12 cellular contexts compared by ENCODE assay signal in genomic region chr20:47727909-47728361, GRCh38. TPM values are rescaled to one million over a fixed set of nuclear protein-coding genes. Genes with fewer than 3 reads are reported as not detected.
DNase-seq lines count a peak whose midpoint lies in the region; ATAC-seq and TF ChIP-seq lines count a peak whose summit lies in the region.
"Had no signal": no experiment of that assay in that cellular context is flagged by ENCODE, and none has a peak within 500 bp of the region (broad histone marks: within the 10 kb centered on the region; RNA-seq: fewer than 3 reads in every experiment).

No MANE protein-coding gene starts in this region.

- no peaks in the 10 kb centered on the region for H3K27me3 ChIP-seq in colonic mucosa

- no peak overlapping the region for H3K4me3 Mint-ChIP-seq in type B pancreatic cell

- no peak overlapping the region for H3K27ac Mint-ChIP-seq in type B pancreatic cell

- TF ChIP-seq CTCF in colonic mucosa (IDR thresholded peaks at IDR 0.05) (no peak), type B pancreatic cell (conservative IDR thresholded peaks at IDR 0.05) (no peak)

- no peaks in the 10 kb centered on the region for H3K36me3 ChIP-seq in colonic mucosa

- H3K9ac ChIP-seq in colonic mucosa (ENCODE audit: low read depth in 2 of 2, low read length in 2 of 2) = no peak overlapping the region

- peak overlapping the region; percentile 51 for H3K27ac ChIP-seq in colonic mucosa
- H3K27ac ChIP-seq: epithelial cell of prostate had no signal

- DNase-seq in colonic mucosa (no peak), occipital lobe (lab: John Stamatoyannopoulos, UW) (peak; percentile 32), type B pancreatic cell (ENCODE audit: extremely low spot score, unreplicated experiment) (no peak), NCI-H774 (lab: John Stamatoyannopoulos, UW) (no peak)
- no peak for DNase-seq in stimulated activated CD4-positive, alpha-beta T cell treated with anti-CD3 and anti-CD28 coated beads, Interleukin-2, amount 100 ng/mL, for 48 hours

- peaks cover 3% of the 10 kb centered on the region for H3K27me3 Mint-ChIP-seq in type B pancreatic cell

- intact Hi-C loops in colonic mucosa (cut with DNase I) = loop anchor here (5.0 kb wide), 2 partner anchors 54 to 894 kb away; no protein-coding TSS in a partner anchor

- no peaks in the 10 kb centered on the region for H3K4me1 ChIP-seq in colonic mucosa

- ATAC-seq in GM19035 (IDR thresholded peaks at IDR 0.05; ENCODE audit: unreplicated experiment) = peak; percentile 15
- ATAC-seq in HG03521 (IDR thresholded peaks at IDR 0.05; ENCODE audit: unreplicated experiment) = peak; percentile 5
- ATAC-seq in GM18861 (IDR thresholded peaks at IDR 0.05; ENCODE audit: unreplicated experiment) = no peak
- ATAC-seq: HCT116, K562, Panc1 had no signal

- peaks cover 4% of the 10 kb centered on the region for H3K9me3 Mint-ChIP-seq in type B pancreatic cell

- H3K4me1 Mint-ChIP-seq in type B pancreatic cell (ENCODE audit: unreplicated experiment) = peaks cover 22% of the 10 kb centered on the region

- H3K9me3 ChIP-seq in colonic mucosa = no peaks in the 10 kb centered on the region

- no peak overlapping the region for H3K4me3 ChIP-seq in colonic mucosa
- H3K4me3 ChIP-seq: K562 had no signal

- peaks cover 13% of the 10 kb centered on the region for H3K36me3 Mint-ChIP-seq in type B pancreatic cell

RNA-seq across cellular contexts. Expression of gene SULF2, which starts 57.3 kb away (rescaled TPM):
- total RNA-seq in colonic mucosa (100 to 1,000 TPM in 1 of 2 donors, 10 to 100 TPM in 1; 97.9 to 153 TPM), occipital lobe (9.4 TPM), type B pancreatic cell (ENCODE audit: low replicate concordance) (89.0 and 146 TPM in 2 replicates)
